In genomic region chr14:61460853-61461611, GRCh38 we compare ENCODE assay signal across 9 cellular contexts.
DNase-seq lines count a peak whose midpoint lies in the region; ATAC-seq, FAIRE-seq and TF ChIP-seq lines count a peak whose summit lies in the region.
"Had no signal": no experiment of that assay in that cellular context is flagged by ENCODE, and none has a peak within 500 bp of the region (broad histone marks: within the 10 kb centered on the region; RNA-seq: fewer than 3 reads in every experiment).

No MANE protein-coding gene starts in this region.

- H3K4me3 ChIP-seq in cardiac fibroblast (replicated peaks in 1 of 2; ENCODE audit: low read depth in 2 of 2, low read length in 2 of 2) (no peak overlapping the region), small intestine (ENCODE audit: low read depth in 1 of 2, low read length in 2 of 2) (no peak overlapping the region)

- no peak for FAIRE-seq in small intestine (lab: Jason Lieb, UNC)

- H3K27ac ChIP-seq in RWPE1 (peak overlapping the region; percentile 61), small intestine (ENCODE audit: low read depth in 1 of 2, low read length in 1 of 2) (peak overlapping the region in 1 of 2 donors; percentile 3)

- 75 to 81% (median 76%) methylated on average over 14 of the region's 14 CpGs for WGBS in small intestine, 3 donors

- peak overlapping the region; percentile 12 for H3K4me3 Mint-ChIP-seq in activated T-cell treated with anti-CD3 and anti-CD28 coated beads, Interleukin-2, amount 50 U/mL, for 24 hours
- H3K4me3 Mint-ChIP-seq in stimulated activated effector memory CD8-positive, alpha-beta T cell treated with anti-CD3 and anti-CD28 coated beads, Interleukin-12 subunit alpha, Interleukin-12 subunit beta, amount 100 ng/mL, for 72 hours, result peak overlapping the region; percentile 18

- peaks cover 96% of the 10 kb centered on the region for H3K36me3 Mint-ChIP-seq in activated T-cell treated with anti-CD3 and anti-CD28 coated beads, Interleukin-2, amount 50 U/mL, for 24 hours (ENCODE audit: low read depth)
- peaks cover 100% of the 10 kb centered on the region for H3K36me3 Mint-ChIP-seq in stimulated activated effector memory CD8-positive, alpha-beta T cell treated with anti-CD3 and anti-CD28 coated beads, Interleukin-12 subunit alpha, Interleukin-12 subunit beta, amount 100 ng/mL, for 72 hours

- H3K27ac Mint-ChIP-seq in activated T-cell treated with anti-CD3 and anti-CD28 coated beads, Interleukin-2, amount 50 U/mL, for 24 hours, result peak overlapping the region; percentile 95
- H3K27ac Mint-ChIP-seq in stimulated activated effector memory CD8-positive, alpha-beta T cell treated with anti-CD3 and anti-CD28 coated beads, Interleukin-12 subunit alpha, Interleukin-12 subunit beta, amount 100 ng/mL, for 72 hours, result peak overlapping the region; percentile 87

- no peaks in the 10 kb centered on the region for H3K27me3 Mint-ChIP-seq in activated T-cell treated with anti-CD3 and anti-CD28 coated beads, Interleukin-2, amount 50 U/mL, for 24 hours

- H3K9me3 ChIP-seq in small intestine (ENCODE audit: control insufficient read depth, low read depth), result no peaks in the 10 kb centered on the region

- peak; percentile 94 for ATAC-seq in stimulated activated effector memory CD8-positive, alpha-beta T cell treated with anti-CD3 and anti-CD28 coated beads, Interleukin-12 subunit alpha, Interleukin-12 subunit beta, amount 100 ng/mL, for 72 hours
- ATAC-seq in HG03039 (IDR thresholded peaks at IDR 0.05; ENCODE audit: unreplicated experiment), result no peak

- peaks cover 77% of the 10 kb centered on the region for H3K4me1 Mint-ChIP-seq in activated T-cell treated with anti-CD3 and anti-CD28 coated beads, Interleukin-2, amount 50 U/mL, for 24 hours (ENCODE audit: low read depth)
- H3K4me1 Mint-ChIP-seq in stimulated activated effector memory CD8-positive, alpha-beta T cell treated with anti-CD3 and anti-CD28 coated beads, Interleukin-12 subunit alpha, Interleukin-12 subunit beta, amount 100 ng/mL, for 72 hours, result peaks cover 71% of the 10 kb centered on the region

- H3K9me3 Mint-ChIP-seq in activated T-cell treated with anti-CD3 and anti-CD28 coated beads, Interleukin-2, amount 50 U/mL, for 24 hours, result peaks cover 3% of the 10 kb centered on the region
- H3K9me3 Mint-ChIP-seq in stimulated activated effector memory CD8-positive, alpha-beta T cell treated with anti-CD3 and anti-CD28 coated beads, Interleukin-12 subunit alpha, Interleukin-12 subunit beta, amount 100 ng/mL, for 72 hours, result peaks cover 2% of the 10 kb centered on the region

- no peak for DNase-seq in activated T-cell treated with anti-CD3 and anti-CD28 coated beads, Interleukin-2, amount 50 U/mL, for 24 hours
- DNase-seq in activated T-cell treated with anti-CD3 and anti-CD28 coated beads for 4 hours (no peak), RWPE1 (ENCODE audit: low spot score) (peak; percentile 83), cardiac fibroblast (ENCODE audit: low read depth in 2 of 2) (peak; percentile 52 to 54), small intestine (no peak), amygdala (lab: John Stamatoyannopoulos, UW) (no peak)
- no peak for DNase-seq in stimulated activated effector memory CD8-positive, alpha-beta T cell treated with anti-CD3 and anti-CD28 coated beads, Interleukin-12 subunit alpha, Interleukin-12 subunit beta, amount 100 ng/mL, for 72 hours (ENCODE audit: low spot score in 2 of 2)
- DNase-seq: effector CD8-positive, alpha-beta T cell had no signal

- CTCF ChIA-PET in RWPE1 (lab: Yijun Ruan, JAX), result interaction anchor here (0.6 to 2.6 kb wide), 4 partner anchors 10 to 376 kb away, joined by 3 to 20 read pairs (median 4); no protein-coding TSS in a partner anchor

- POLR2A ChIA-PET in RWPE1 (lab: Yijun Ruan, JAX; ENCODE audit: low non-redundant PET), result no interaction called here

- H3K36me3 ChIP-seq in small intestine (ENCODE audit: control insufficient read depth in 2 of 2, insufficient read depth in 2 of 2, low read length in 2 of 2), result peaks cover 0 to 3% of the 10 kb centered on the region in 2 donors

- peaks cover 3 to 8% of the 10 kb centered on the region in 2 donors for H3K4me1 ChIP-seq in small intestine (ENCODE audit: control insufficient read depth in 2 of 2, insufficient read depth in 1 of 2, low read depth in 1 of 2, low read length in 1 of 2)

- H3K27me3 ChIP-seq in small intestine (ENCODE audit: control insufficient read depth in 2 of 2, insufficient read depth in 2 of 2, low read length in 2 of 2), result no peaks in the 10 kb centered on the region

- TF ChIP-seq CTCF in RWPE1 (conservative IDR thresholded peaks at IDR 0.05; ENCODE audit: low read depth), result no peak
- no peak for TF ChIP-seq CTCF in cardiac fibroblast (IDR thresholded peaks at IDR 0.05; ENCODE audit: low read depth, low read length)

Comparison
In these comparisons a context has a peak if more than half of its experiments do, and no peak if none do; other contexts are left out.
1. DNase-seq: peak in RWPE1 (single experiment) and cardiac fibroblast (2 of 2); none in activated T-cell treated with anti-CD3 and anti-CD28 coated beads, Interleukin-2, amount 50 U/mL, for 24 hours (single experiment), activated T-cell treated with anti-CD3 and anti-CD28 coated beads for 4 hours (single experiment), stimulated activated effector memory CD8-positive, alpha-beta T cell treated with anti-CD3 and anti-CD28 coated beads, Interleukin-12 subunit alpha, Interleukin-12 subunit beta, amount 100 ng/mL, for 72 hours (0 of 2), small intestine (single experiment) and amygdala (0 of 56).